Comparison of ENCODE assay signal across 8 cellular contexts in the genomic region with DNA sequence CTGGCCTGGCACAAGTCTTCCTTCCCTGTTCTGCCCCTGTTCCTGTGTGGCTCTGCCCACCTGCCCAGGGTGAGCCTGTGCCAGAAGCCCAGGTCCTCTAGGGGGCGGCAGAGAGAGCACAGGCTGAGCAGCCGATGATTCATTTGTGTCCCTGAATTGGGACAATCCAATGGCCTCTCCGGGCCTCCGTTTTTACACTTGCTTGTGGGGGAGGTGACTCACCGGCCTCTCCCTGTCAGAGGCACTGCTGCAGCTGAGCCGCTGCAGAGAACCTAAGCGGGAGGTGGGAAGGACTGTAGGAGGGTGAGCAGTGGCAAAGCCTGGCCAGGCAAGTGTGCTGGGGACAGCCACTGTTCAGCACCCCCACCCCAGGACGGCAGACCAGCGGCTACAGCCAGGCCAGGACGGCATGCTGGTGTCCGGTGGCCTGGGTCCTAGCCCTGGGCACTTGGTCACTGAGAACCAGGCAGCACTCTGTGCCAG.
DNase-seq lines count a peak whose midpoint lies in the region; ATAC-seq and TF ChIP-seq lines count a peak whose summit lies in the region.

No MANE protein-coding gene starts in this region.

- peaks cover 0 to 2% (median 0%) of the 10 kb centered on the region in 4 donors for H3K4me1 ChIP-seq in liver (ENCODE audit: control insufficient read depth in 4 of 4, insufficient read depth in 4 of 4, low read length in 3 of 4)

- no peaks in the 10 kb centered on the region for H3K36me3 ChIP-seq in liver (ENCODE audit: control insufficient read depth in 4 of 4, insufficient read depth in 3 of 4, low read depth in 1 of 4, low read length in 3 of 4)

- 13% methylated on average over 11 of the region's 11 CpGs for WGBS in liver

- no peak overlapping the region for H3K27ac ChIP-seq in coronary artery
- H3K27ac ChIP-seq in liver (ENCODE audit: low read depth in 1 of 2, low read length in 2 of 2): no peak overlapping the region

- ATAC-seq in GM19023 (IDR thresholded peaks at IDR 0.05; ENCODE audit: unreplicated experiment) (peak; percentile 58), HG03175 (IDR thresholded peaks at IDR 0.05; ENCODE audit: unreplicated experiment) (peak; percentile 77)
- ATAC-seq in activated CD4-positive, CD25-positive, alpha-beta regulatory T cell treated with anti-CD3 and anti-CD28 coated beads, Interleukin-2, amount 50 U/mL, for 24 hours: peak; percentile 41 to 74

- DNase-seq in AG09309 (ENCODE audit: low read depth): peak; percentile 18
- peak; percentile 63 for DNase-seq in NCI-H2227 treated with DMSO at 0.1 percent for 48 hours (lab: John Stamatoyannopoulos, UW)
- no peak for DNase-seq in coronary artery (ENCODE audit: low spot score)
- DNase-seq in stimulated activated CD4-positive, alpha-beta T cell treated with anti-CD3 and anti-CD28 coated beads, TNF-alpha, amount 100 ng/mL, for 4 hours (ENCODE audit: low read depth in 3 of 3): peak; percentile 3 to 18 (median 13)

- TF ChIP-seq CTCF in AG09309 (IDR thresholded peaks at IDR 0.05; ENCODE audit: control insufficient read depth, insufficient read depth, low read depth, low read length, missing control alignments) (peak; percentile 86), coronary artery (IDR thresholded peaks at IDR 0.05) (peak; percentile 67), liver (IDR thresholded peaks at IDR 0.05; ENCODE audit: low read depth, low read length, missing input control) (peak; percentile 56)

- H3K4me3 ChIP-seq in AG09309 (ENCODE audit: control insufficient read depth, low read depth, low read length): no peak overlapping the region
- H3K4me3 ChIP-seq in coronary artery: no peak overlapping the region
- no peak overlapping the region for H3K4me3 ChIP-seq in liver (ENCODE audit: low read depth in 1 of 3, low read length in 3 of 3)

- peaks cover 0 to 3% (median 1%) of the 10 kb centered on the region in 4 donors for H3K27me3 ChIP-seq in liver (ENCODE audit: control insufficient read depth in 4 of 4, insufficient read depth in 4 of 4, low read length in 3 of 4)

- no peak overlapping the region for H3K9ac ChIP-seq in liver (ENCODE audit: low read depth in 1 of 2, low read length in 2 of 2)

- H3K9me3 ChIP-seq in liver (ENCODE audit: control insufficient read depth in 4 of 4, low read length in 3 of 4): no peaks in the 10 kb centered on the region

- TF ChIP-seq RAD21 in liver (IDR thresholded peaks at IDR 0.05): peak in 1 of 2 donors; percentile 64

TF ChIP-seq in liver, 16 proteins besides CTCF, POLR2A, EP300 and RAD21:
- TF ChIP-seq, protein P1, sequence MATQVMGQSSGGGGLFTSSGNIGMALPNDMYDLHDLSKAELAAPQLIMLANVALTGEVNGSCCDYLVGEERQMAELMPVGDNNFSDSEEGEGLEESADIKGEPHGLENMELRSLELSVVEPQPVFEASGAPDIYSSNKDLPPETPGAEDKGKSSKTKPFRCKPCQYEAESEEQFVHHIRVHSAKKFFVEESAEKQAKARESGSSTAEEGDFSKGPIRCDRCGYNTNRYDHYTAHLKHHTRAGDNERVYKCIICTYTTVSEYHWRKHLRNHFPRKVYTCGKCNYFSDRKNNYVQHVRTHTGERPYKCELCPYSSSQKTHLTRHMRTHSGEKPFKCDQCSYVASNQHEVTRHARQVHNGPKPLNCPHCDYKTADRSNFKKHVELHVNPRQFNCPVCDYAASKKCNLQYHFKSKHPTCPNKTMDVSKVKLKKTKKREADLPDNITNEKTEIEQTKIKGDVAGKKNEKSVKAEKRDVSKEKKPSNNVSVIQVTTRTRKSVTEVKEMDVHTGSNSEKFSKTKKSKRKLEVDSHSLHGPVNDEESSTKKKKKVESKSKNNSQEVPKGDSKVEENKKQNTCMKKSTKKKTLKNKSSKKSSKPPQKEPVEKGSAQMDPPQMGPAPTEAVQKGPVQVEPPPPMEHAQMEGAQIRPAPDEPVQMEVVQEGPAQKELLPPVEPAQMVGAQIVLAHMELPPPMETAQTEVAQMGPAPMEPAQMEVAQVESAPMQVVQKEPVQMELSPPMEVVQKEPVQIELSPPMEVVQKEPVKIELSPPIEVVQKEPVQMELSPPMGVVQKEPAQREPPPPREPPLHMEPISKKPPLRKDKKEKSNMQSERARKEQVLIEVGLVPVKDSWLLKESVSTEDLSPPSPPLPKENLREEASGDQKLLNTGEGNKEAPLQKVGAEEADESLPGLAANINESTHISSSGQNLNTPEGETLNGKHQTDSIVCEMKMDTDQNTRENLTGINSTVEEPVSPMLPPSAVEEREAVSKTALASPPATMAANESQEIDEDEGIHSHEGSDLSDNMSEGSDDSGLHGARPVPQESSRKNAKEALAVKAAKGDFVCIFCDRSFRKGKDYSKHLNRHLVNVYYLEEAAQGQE (IDR thresholded peaks at IDR 0.05): peak; percentile 86
- no peak for TF ChIP-seq HNF4G (IDR thresholded peaks at IDR 0.05)
- TF ChIP-seq JUND (IDR thresholded peaks at IDR 0.05): peak; percentile 76 to 86
